Comparison of ENCODE assay signal across 8 cellular contexts in genomic region chr6:15400572-15401004, GRCh38.
DNase-seq lines count a peak whose midpoint lies in the region; TF ChIP-seq lines count a peak whose summit lies in the region.

No MANE protein-coding gene starts in this region.

- TF ChIP-seq CTCF in vagina (IDR thresholded peaks at IDR 0.05) = no peak

- no peaks in the 10 kb centered on the region for H3K9me3 ChIP-seq in endocrine pancreas (ENCODE audit: control insufficient read depth, low read length)
- no peaks in the 10 kb centered on the region for H3K9me3 ChIP-seq in vagina

- H3K4me3 ChIP-seq in endocrine pancreas (ENCODE audit: control insufficient read depth, insufficient read depth, low read length) (peak overlapping the region; percentile 24), vagina (peak overlapping the region; percentile 27 to 33)

- intact Hi-C loops in vagina (cut with DNase I) = no loop called here

- H3K9ac ChIP-seq in endocrine pancreas (ENCODE audit: control insufficient read depth, insufficient read depth, low read length) = peak overlapping the region; percentile 22

- H3K36me3 ChIP-seq in endocrine pancreas (ENCODE audit: control insufficient read depth, insufficient read depth, low read length) (no peaks in the 10 kb centered on the region), vagina (no peaks in the 10 kb centered on the region)

- no peaks in the 10 kb centered on the region for H3K4me1 ChIP-seq in endocrine pancreas (ENCODE audit: control insufficient read depth, insufficient read depth, low read length)
- H3K4me1 ChIP-seq in vagina = peaks cover 35% of the 10 kb centered on the region

- H3K27me3 ChIP-seq in endocrine pancreas (ENCODE audit: control insufficient read depth, insufficient read depth, low read length) (no peaks in the 10 kb centered on the region), vagina (no peaks in the 10 kb centered on the region)

- peak; percentile 48 for DNase-seq in stimulated activated CD4-positive, alpha-beta T cell treated with anti-CD3 and anti-CD28 coated beads, Interleukin-15, amount 100 ng/mL, for 24 hours
- DNase-seq in stimulated activated CD4-positive, alpha-beta T cell treated with anti-CD3 and anti-CD28 coated beads, Interleukin-2, amount 100 ng/mL, for 48 hours = no peak
- DNase-seq in SK-N-DZ (ENCODE audit: low spot score) (peak; percentile 91), mucosa of gallbladder (ENCODE audit: low spot score) (peak; percentile 34), vagina (ENCODE audit: extremely low spot score in 2 of 2) (no peak), NCI-H446 (lab: John Stamatoyannopoulos, UW) (no peak)
- DNase-seq in stimulated activated CD8-positive, alpha-beta memory T cell treated with anti-CD3 and anti-CD28 coated beads, Interleukin-4, amount 100 ng/mL, for 48 hours = no peak

- TF ChIP-seq POLR2A in vagina (IDR thresholded peaks at IDR 0.05) = no peak

- no peak overlapping the region for H3K27ac ChIP-seq in vagina

Comparison
In these comparisons a context has a peak if more than half of its experiments do, and no peak if none do; other contexts are left out.
1. DNase-seq: peak in stimulated activated CD4-positive, alpha-beta T cell treated with anti-CD3 and anti-CD28 coated beads, Interleukin-15, amount 100 ng/mL, for 24 hours (single experiment), SK-N-DZ (single experiment) and mucosa of gallbladder (single experiment); none in stimulated activated CD4-positive, alpha-beta T cell treated with anti-CD3 and anti-CD28 coated beads, Interleukin-2, amount 100 ng/mL, for 48 hours (0 of 2), vagina (0 of 2), stimulated activated CD8-positive, alpha-beta memory T cell treated with anti-CD3 and anti-CD28 coated beads, Interleukin-4, amount 100 ng/mL, for 48 hours (single experiment) and NCI-H446 (0 of 2).